ENCODE assay signal across 21 cellular contexts in the genomic region with DNA sequence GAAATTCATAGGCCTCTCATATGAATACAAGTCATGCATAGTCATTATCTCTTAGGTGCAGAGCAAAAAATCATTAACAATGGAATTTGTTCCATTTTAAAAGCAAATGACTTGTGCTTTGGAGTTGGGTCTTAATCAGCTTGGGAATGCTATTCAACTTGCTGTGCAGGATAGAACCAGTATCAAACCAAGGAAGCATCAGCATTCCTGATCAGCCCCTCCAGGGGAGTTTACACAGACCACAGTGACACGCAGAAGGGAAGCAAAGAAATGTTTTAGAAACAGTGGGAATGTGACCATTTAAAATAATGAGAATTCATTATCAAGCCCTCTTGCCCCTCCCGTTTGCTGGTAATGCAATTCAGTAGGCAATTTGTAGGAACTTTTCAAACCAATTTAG.
"Had no signal": no experiment of that assay in that cellular context is flagged by ENCODE, and none has a peak within 500 bp of the region (broad histone marks: within the 10 kb centered on the region; RNA-seq: fewer than 3 reads in every experiment).

No MANE protein-coding gene starts in this region.

- H3K27me3 Mint-ChIP-seq: activated naive CD4-positive, alpha-beta T cell treated with anti-CD3 and anti-CD28 coated beads, Interleukin-2, amount 10 ng/mL, durations not matched to agents 7 days and 5 days; naive B cell had no signal

- H3K4me3 Mint-ChIP-seq: activated naive CD4-positive, alpha-beta T cell treated with anti-CD3 and anti-CD28 coated beads, Interleukin-2, amount 10 ng/mL, durations not matched to agents 7 days and 5 days; activated T-helper 1 cell treated with anti-CD3 and anti-CD28 coated beads, Interleukin-12 subunit alpha, Interleukin-12 subunit beta, Interleukin-2, Interleukin-4 antibody, amounts not matched to agents 30 ng/mL and 10 ng/mL and 1 ng/mL, durations not matched to agents 14 hours and 24 hours and 36 hours; mesothelial cell of epicardium; naive B cell; T-helper 2 cell treated with Interferon-gamma antibody and Interleukin-4, amounts not matched to agents 5 μg/mL and 100 μg/mL, for 36 hours had no signal

- H3K4me1 ChIP-seq: breast epithelium, heart right ventricle, testis had no signal

- H3K9me3 ChIP-seq: breast epithelium, heart right ventricle, testis, transverse colon had no signal

- H3K4me1 Mint-ChIP-seq: activated naive CD4-positive, alpha-beta T cell treated with anti-CD3 and anti-CD28 coated beads, Interleukin-2, amount 10 ng/mL, durations not matched to agents 7 days and 5 days; naive B cell had no signal

- H3K4me3 ChIP-seq: breast epithelium, heart right ventricle, testis, transverse colon had no signal

- H3K36me3 Mint-ChIP-seq: activated naive CD4-positive, alpha-beta T cell treated with anti-CD3 and anti-CD28 coated beads, Interleukin-2, amount 10 ng/mL, durations not matched to agents 7 days and 5 days; mesothelial cell of epicardium; naive B cell had no signal

- H3K27ac ChIP-seq: breast epithelium, heart right ventricle, testis, transverse colon had no signal

- H3K36me3 ChIP-seq: breast epithelium, heart right ventricle, transverse colon had no signal

- DNase-seq: activated CD4-positive, alpha-beta T cell treated with anti-CD3 and anti-CD28 coated beads for 4 hours; activated CD4-positive, alpha-beta T cell treated with anti-CD3 and anti-CD28 coated beads, Interleukin-2, amount 50 U/mL, for 4 hours; activated effector memory CD4-positive, alpha-beta T cell treated with anti-CD3 and anti-CD28 coated beads, Interleukin-2, amount 50 U/mL, for 16 hours; activated naive CD4-positive, alpha-beta T cell treated with anti-CD3 and anti-CD28 coated beads, Interleukin-2, amount 10 ng/mL, durations not matched to agents 7 days and 5 days; activated T-cell treated with anti-CD3 and anti-CD28 coated beads for 4 hours; amniotic stem cell; central memory CD4-positive, alpha-beta T cell; heart right ventricle; left ventricle myocardium superior; mammary epithelial cell; naive B cell; right cardiac atrium; stimulated activated CD4-positive, alpha-beta T cell treated with anti-CD3 and anti-CD28 coated beads, Interleukin-2, amount 100 ng/mL, for 48 hours; stimulated activated naive CD8-positive, alpha-beta T cell treated with anti-CD3 and anti-CD28 coated beads, Interleukin-15, Interleukin-2, amounts not matched to agents 100 U/mL and 50 U/mL, for 24 hours; T-helper 1 cell; testis; transverse colon had no signal

- ATAC-seq: heart right ventricle; left ventricle myocardium superior; right cardiac atrium; stimulated activated naive CD8-positive, alpha-beta T cell treated with anti-CD3 and anti-CD28 coated beads, Interleukin-15, Interleukin-2, amounts not matched to agents 100 U/mL and 50 U/mL, for 24 hours had no signal

- H3K27me3 ChIP-seq: breast epithelium, heart right ventricle, testis, transverse colon had no signal

- H3K9me3 Mint-ChIP-seq: activated T-helper 1 cell treated with anti-CD3 and anti-CD28 coated beads, Interleukin-12 subunit alpha, Interleukin-12 subunit beta, Interleukin-2, Interleukin-4 antibody, amounts not matched to agents 30 ng/mL and 10 ng/mL and 1 ng/mL, durations not matched to agents 14 hours and 24 hours and 36 hours; mesothelial cell of epicardium had no signal

- H3K27ac Mint-ChIP-seq: activated naive CD4-positive, alpha-beta T cell treated with anti-CD3 and anti-CD28 coated beads, Interleukin-2, amount 10 ng/mL, durations not matched to agents 7 days and 5 days; activated T-helper 1 cell treated with anti-CD3 and anti-CD28 coated beads, Interleukin-12 subunit alpha, Interleukin-12 subunit beta, Interleukin-2, Interleukin-4 antibody, amounts not matched to agents 30 ng/mL and 10 ng/mL and 1 ng/mL, durations not matched to agents 14 hours and 24 hours and 36 hours; mesothelial cell of epicardium; naive B cell; T-helper 2 cell treated with Interferon-gamma antibody and Interleukin-4, amounts not matched to agents 5 μg/mL and 100 μg/mL, for 36 hours had no signal
